ENCODE assay signal across 10 cellular contexts in the genomic region with DNA sequence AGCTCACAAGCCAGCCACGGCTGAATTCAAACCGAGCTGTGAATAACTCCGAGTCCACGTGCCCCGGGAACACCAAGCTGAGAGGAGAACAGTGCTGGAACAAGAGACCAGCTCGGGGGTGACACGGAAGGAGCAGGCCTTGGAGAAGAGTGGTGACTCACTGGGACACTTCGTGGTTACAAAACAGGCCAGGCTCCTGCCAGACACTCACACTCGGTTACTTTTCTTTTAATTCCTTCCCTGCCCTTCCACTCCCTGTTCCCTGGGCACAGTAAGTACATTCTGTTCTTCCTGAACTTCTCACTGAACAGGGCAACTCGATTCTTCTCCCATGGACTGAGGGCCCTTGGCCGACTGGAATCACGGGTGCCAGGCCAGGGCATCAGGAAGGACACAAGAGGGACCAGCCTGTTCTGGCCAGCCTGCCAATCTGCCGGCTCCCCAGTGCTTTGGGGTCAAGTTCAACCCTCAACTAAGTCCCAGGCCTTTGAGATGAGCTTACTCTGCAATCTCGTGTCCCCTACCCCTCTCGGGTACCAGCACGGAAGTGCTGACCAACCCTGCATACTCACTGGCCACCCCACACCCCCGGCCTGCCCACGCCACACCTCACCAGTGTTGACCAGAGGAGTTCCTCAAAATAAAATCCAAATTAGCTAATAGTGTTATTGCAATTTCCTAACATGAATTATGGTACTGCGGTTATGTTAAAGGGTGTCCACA.
DNase-seq lines count a peak whose midpoint lies in the region; ATAC-seq and TF ChIP-seq lines count a peak whose summit lies in the region.
"Had no signal": no experiment of that assay in that cellular context is flagged by ENCODE, and none has a peak within 500 bp of the region (broad histone marks: within the 10 kb centered on the region; RNA-seq: fewer than 3 reads in every experiment).

No MANE protein-coding gene starts in this region.

- H3K27me3 Mint-ChIP-seq in stimulated activated memory B cell treated with anti-CD40 and anti-IgM and Interleukin-4, amounts not matched to agents 10 μg/mL and 1 μg/mL and 100 μg/mL, for 72 hours: no peaks in the 10 kb centered on the region

- no peak overlapping the region for H3K4me3 Mint-ChIP-seq in stimulated activated memory B cell treated with anti-CD40 and anti-IgM and Interleukin-4, amounts not matched to agents 10 μg/mL and 1 μg/mL and 100 μg/mL, for 72 hours
- H3K4me3 Mint-ChIP-seq: neural crest cell had no signal

- in situ Hi-C loops in astrocyte of the cerebellum (cut with HindIII; ENCODE audit: low sequenced_read_pairs): no loop called here

- H3K4me1 Mint-ChIP-seq in stimulated activated memory B cell treated with anti-CD40 and anti-IgM and Interleukin-4, amounts not matched to agents 10 μg/mL and 1 μg/mL and 100 μg/mL, for 72 hours: no peaks in the 10 kb centered on the region

- DNase-seq in H4 (ENCODE audit: low spot score): peak; percentile 66
- DNase-seq in astrocyte of the cerebellum (ENCODE audit: low read depth): peak; percentile 15
- DNase-seq in iPS-NIHi7 (ENCODE audit: extremely low spot score): peak; percentile 19
- DNase-seq in NCI-H345 treated with DMSO at 0.1 percent for 48 hours (lab: John Stamatoyannopoulos, UW; ENCODE audit: unreplicated experiment): no peak
- DNase-seq in NCI-H69 (lab: John Stamatoyannopoulos, UW): no peak
- DNase-seq in central memory CD4-positive, alpha-beta T cell: no peak

- TF ChIP-seq CTCF in astrocyte of the cerebellum (IDR thresholded peaks at IDR 0.05; ENCODE audit: low read depth, low read length, missing control alignments): no peak

- no peak overlapping the region for H3K4me3 ChIP-seq in astrocyte of the cerebellum (ENCODE audit: low read depth, low read length)
- H3K4me3 ChIP-seq in skin epidermis: no peak overlapping the region
- H3K4me3 ChIP-seq: GM12878 had no signal

- peak overlapping the region in 20 of 21 experiments; percentile 14 to 91 (median 79) for H3K27ac ChIP-seq in skin epidermis

- no peak overlapping the region for H3K27ac Mint-ChIP-seq in stimulated activated memory B cell treated with anti-CD40 and anti-IgM and Interleukin-4, amounts not matched to agents 10 μg/mL and 1 μg/mL and 100 μg/mL, for 72 hours

- H3K36me3 Mint-ChIP-seq in stimulated activated memory B cell treated with anti-CD40 and anti-IgM and Interleukin-4, amounts not matched to agents 10 μg/mL and 1 μg/mL and 100 μg/mL, for 72 hours: no peaks in the 10 kb centered on the region

- no peaks in the 10 kb centered on the region for H3K9me3 Mint-ChIP-seq in stimulated activated memory B cell treated with anti-CD40 and anti-IgM and Interleukin-4, amounts not matched to agents 10 μg/mL and 1 μg/mL and 100 μg/mL, for 72 hours
- H3K9me3 Mint-ChIP-seq: neural crest cell had no signal

- no peak for ATAC-seq in stimulated activated memory B cell treated with anti-CD40 and anti-IgM and Interleukin-4, amounts not matched to agents 10 μg/mL and 1 μg/mL and 100 μg/mL, for 72 hours
- ATAC-seq: GM12878 had no signal

Comparison
In these comparisons a context has a peak if more than half of its experiments do, and no peak if none do; other contexts are left out.
1. DNase-seq: peak in H4 (single experiment), astrocyte of the cerebellum (single experiment) and iPS-NIHi7 (single experiment); none in NCI-H345 treated with DMSO at 0.1 percent for 48 hours (single experiment), NCI-H69 (single experiment) and central memory CD4-positive, alpha-beta T cell (single experiment).